ENCODE assay signal across 1 cellular context in genomic region chr4:118279328-118279727, GRCh38.
TF ChIP-seq lines count a peak whose summit lies in the region.

No MANE protein-coding gene starts in this region.

TF ChIP-seq in HEK293, 187 proteins besides CTCF, POLR2A, EP300 and RAD21 (continued from another document):
- TF ChIP-seq PRDM4 (tag by site-specific recombination; IDR thresholded peaks at IDR 0.05) (no peak), ZNF202 (tag by site-specific recombination; IDR thresholded peaks at IDR 0.05; ENCODE audit: borderline replicate concordance) (no peak), PBX3 (CRISPR knock-in tag; IDR thresholded peaks at IDR 0.05) (no peak)
